ENCODE assay signal across 8 cellular contexts in genomic region chr17:59220328-59221158, GRCh38. TPM values are rescaled to one million over a fixed set of nuclear protein-coding genes. Genes with fewer than 3 reads are reported as not detected.
DNase-seq lines count a peak whose midpoint lies in the region; ATAC-seq and TF ChIP-seq lines count a peak whose summit lies in the region.

Gene GDPD1 (plus strand): TSS chr17:59220511. CDS start chr17:59220610, 99 bp downstream.

- 0 to 1% methylated on average over 27 to 40 of the region's 60 CpGs for WGBS in esophagus squamous epithelium, 2 donors

- H3K4me1 Mint-ChIP-seq in activated T-cell treated with anti-CD3 and anti-CD28 coated beads, Interleukin-2, amount 50 U/mL, for 4 hours (ENCODE audit: low read depth) = peaks cover 15% of the 10 kb centered on the region

- H3K9me3 ChIP-seq in DND-41 (ENCODE audit: insufficient read depth, low read length, severe bottlenecking) (no peaks in the 10 kb centered on the region), PC-3 (ENCODE audit: low read length) (no peaks in the 10 kb centered on the region), esophagus squamous epithelium (no peaks in the 10 kb centered on the region), muscle layer of duodenum (ENCODE audit: control insufficient read depth in 1 of 2, low read length in 2 of 2) (no peaks in the 10 kb centered on the region)

- no peaks in the 10 kb centered on the region for H3K9me3 Mint-ChIP-seq in activated T-cell treated with anti-CD3 and anti-CD28 coated beads, Interleukin-2, amount 50 U/mL, for 4 hours

- in situ Hi-C loops in KBM-7 (cut with MboI; ENCODE audit: low pct_unique_long_range_greater_than_20kb, low sequenced_read_pairs) = no loop called here

- H3K4me2 ChIP-seq in DND-41 (ENCODE audit: insufficient read depth, low read length) (peak within 1 kb of the TSS; percentile 79), PC-3 (ENCODE audit: low read length) (peak within 1 kb of the TSS; percentile 94)

- H3K4me3 ChIP-seq in DND-41 (ENCODE audit: low read depth in 1 of 2, low read length in 2 of 2) (peak within 1 kb of the TSS; percentile 38 to 69), PC-3 (ENCODE audit: low read length) (peak within 1 kb of the TSS; percentile 88), esophagus squamous epithelium (peak within 1 kb of the TSS; percentile 73 to 93 (median 88)), muscle layer of duodenum (ENCODE audit: low read depth in 1 of 2, low read length in 2 of 2) (peak within 1 kb of the TSS; percentile 97 to 99)

- H3K9me2 ChIP-seq in PC-3 (replicated peaks; ENCODE audit: low read length) = no peaks in the 10 kb centered on the region

- H4K20me1 ChIP-seq in DND-41 (ENCODE audit: insufficient read depth, low read length) (no peaks in the 10 kb centered on the region), PC-3 (ENCODE audit: low read length) (no peaks in the 10 kb centered on the region)

- H3K4me1 ChIP-seq in DND-41 (ENCODE audit: insufficient read depth, low read length) = peaks cover 19% of the 10 kb centered on the region
- H3K4me1 ChIP-seq in PC-3 (ENCODE audit: insufficient read depth, low read length) = peaks cover 16% of the 10 kb centered on the region; the same call in 1 of the 2 replicates
- H3K4me1 ChIP-seq in esophagus squamous epithelium = peaks cover 0 to 13% (median 5%) of the 10 kb centered on the region in 3 donors
- peaks cover 0 to 5% of the 10 kb centered on the region in 2 donors for H3K4me1 ChIP-seq in muscle layer of duodenum (ENCODE audit: control insufficient read depth in 1 of 2, insufficient read depth in 2 of 2, low read length in 2 of 2)

- CTCF ChIA-PET in PC-3 (lab: Charles Lee) = interaction anchor here (0.5 to 1.1 kb wide), 5 partner anchors 49 to 299 kb away, joined by 4 to 8 read pairs (median 6); partner anchors contain the start of genes PRR11 and SKA2

- H3K27ac ChIP-seq in DND-41 (ENCODE audit: low read length) (peak within 1 kb of the TSS; percentile 68), PC-3 (ENCODE audit: low read length) (no peak within 1 kb of the TSS), esophagus squamous epithelium (peak within 1 kb of the TSS; percentile 77 to 88 (median 82)), muscle layer of duodenum (ENCODE audit: low read length) (peak within 1 kb of the TSS; percentile 87)

- intact Hi-C loops in PC-3 (cut with micrococcal nuclease) (loop anchor here (1.0 to 5.0 kb wide), 5 partner anchors 76 to 222 kb away; partner anchors contain the start of gene TRIM37), esophagus squamous epithelium (cut with DNase I) (no loop called here)

- no peaks in the 10 kb centered on the region for H3F3A ChIP-seq in PC-3 (ENCODE audit: low read length, unreplicated experiment)

- no peaks in the 10 kb centered on the region for H3K36me3 ChIP-seq in DND-41 (ENCODE audit: insufficient read depth, low read length)
- H3K36me3 ChIP-seq in PC-3 (ENCODE audit: low read depth, low read length) = no peaks in the 10 kb centered on the region
- H3K36me3 ChIP-seq in esophagus squamous epithelium = peaks cover 0 to 5% (median 0%) of the 10 kb centered on the region in 3 donors
- H3K36me3 ChIP-seq in muscle layer of duodenum (ENCODE audit: control insufficient read depth in 1 of 2, insufficient read depth in 2 of 2, low read length in 2 of 2) = no peaks in the 10 kb centered on the region

- ATAC-seq in DND-41 (ENCODE audit: insufficient read depth, low read depth) (peak; percentile 95), GM21723 (IDR thresholded peaks at IDR 0.05; ENCODE audit: unreplicated experiment) (peak; percentile 94), PC-3 (peak; percentile 97)
- ATAC-seq in activated T-cell treated with anti-CD3 and anti-CD28 coated beads, Interleukin-2, amount 50 U/mL, for 4 hours = peak; percentile 99 to 100

- H3K27me3 ChIP-seq in DND-41 (ENCODE audit: insufficient read depth, low read length, poor library complexity) (no peaks in the 10 kb centered on the region), PC-3 (ENCODE audit: low read length) (no peaks in the 10 kb centered on the region), esophagus squamous epithelium (no peaks in the 10 kb centered on the region), muscle layer of duodenum (ENCODE audit: low read depth, low read length) (no peaks in the 10 kb centered on the region)

- peak; percentile 96 for DNase-seq in DND-41
- DNase-seq in KBM-7 = peak; percentile 97
- DNase-seq in PC-3 = peak; percentile 98
- DNase-seq in activated T-cell treated with anti-CD3 and anti-CD28 coated beads, Interleukin-2, amount 50 U/mL, for 4 hours = peak; percentile 96
- peak; percentile 74 for DNase-seq in esophagus squamous epithelium (lab: John Stamatoyannopoulos, UW)
- DNase-seq in stimulated activated CD8-positive, alpha-beta memory T cell treated with anti-CD3 and anti-CD28 coated beads, Interleukin-7, amount 100 ng/mL, for 24 hours (ENCODE audit: low read depth) = peak; percentile 91

- POLR2A ChIA-PET in PC-3 (lab: Charles Lee; ENCODE audit: unreplicated experiment) = no interaction called here

- TF ChIP-seq POLR2A in esophagus squamous epithelium (IDR thresholded peaks at IDR 0.05) = peak in 2 of 4 donors; percentile 20 to 45

- no peaks in the 10 kb centered on the region for H3K27me3 Mint-ChIP-seq in activated T-cell treated with anti-CD3 and anti-CD28 coated beads, Interleukin-2, amount 50 U/mL, for 4 hours (ENCODE audit: low read depth)

- H2AFZ ChIP-seq in DND-41 (ENCODE audit: low read depth, low read length) (peak within 1 kb of the TSS; percentile 91), PC-3 (ENCODE audit: low read length) (peak within 1 kb of the TSS; percentile 100)

- TF ChIP-seq CTCF in DND-41 (IDR thresholded peaks at IDR 0.05; ENCODE audit: borderline replicate concordance, extremely low read depth, low read length, poor library complexity, severe bottlenecking) (peak; percentile 77), PC-3 (conservative IDR thresholded peaks at IDR 0.05; ENCODE audit: low read depth, low read length) (peak; percentile 81), esophagus squamous epithelium (IDR thresholded peaks at IDR 0.05) (peak; percentile 65 to 95 (median 81))

- peak within 1 kb of the TSS; percentile 96 for H3K4me3 Mint-ChIP-seq in activated T-cell treated with anti-CD3 and anti-CD28 coated beads, Interleukin-2, amount 50 U/mL, for 4 hours

- H3K36me3 Mint-ChIP-seq in activated T-cell treated with anti-CD3 and anti-CD28 coated beads, Interleukin-2, amount 50 U/mL, for 4 hours (ENCODE audit: insufficient read depth) = peaks cover 3% of the 10 kb centered on the region

- BruUV-seq in PC-3 (replicated peaks; lab: Mats Ljungman, UMichigan) = TSS peak; percentile 43

- peak within 1 kb of the TSS; percentile 68 for H3K9ac ChIP-seq in DND-41 (ENCODE audit: low read depth, low read length)
- peak within 1 kb of the TSS; percentile 60 for H3K9ac ChIP-seq in PC-3 (ENCODE audit: low read length)

- no peaks in the 10 kb centered on the region for H3K79me2 ChIP-seq in DND-41 (ENCODE audit: insufficient read depth, low read length)
- no peaks in the 10 kb centered on the region for H3K79me2 ChIP-seq in PC-3 (ENCODE audit: low read length)

RNA-seq across cellular contexts. Expression of gene GDPD1, which starts in this region (rescaled TPM):
- total RNA-seq in PC-3 (2014; rRNA removed) = 1.2 and 1.5 TPM in 2 replicates
- 1 to 10 TPM in 2 of 3 donors, under 1 TPM in 1; 0.84 to 1.2 (median 1.1) TPM for total RNA-seq in activated T-cell treated with anti-CD3 and anti-CD28 coated beads, Interleukin-2, amount 50 U/mL, for 4 hours
- total RNA-seq in esophagus squamous epithelium = 1 to 10 TPM in 2 of 4 donors, under 1 TPM in 1, not detected in 1; 0.59 to 2.0 (median 1.9) TPM
